In the genomic region with DNA sequence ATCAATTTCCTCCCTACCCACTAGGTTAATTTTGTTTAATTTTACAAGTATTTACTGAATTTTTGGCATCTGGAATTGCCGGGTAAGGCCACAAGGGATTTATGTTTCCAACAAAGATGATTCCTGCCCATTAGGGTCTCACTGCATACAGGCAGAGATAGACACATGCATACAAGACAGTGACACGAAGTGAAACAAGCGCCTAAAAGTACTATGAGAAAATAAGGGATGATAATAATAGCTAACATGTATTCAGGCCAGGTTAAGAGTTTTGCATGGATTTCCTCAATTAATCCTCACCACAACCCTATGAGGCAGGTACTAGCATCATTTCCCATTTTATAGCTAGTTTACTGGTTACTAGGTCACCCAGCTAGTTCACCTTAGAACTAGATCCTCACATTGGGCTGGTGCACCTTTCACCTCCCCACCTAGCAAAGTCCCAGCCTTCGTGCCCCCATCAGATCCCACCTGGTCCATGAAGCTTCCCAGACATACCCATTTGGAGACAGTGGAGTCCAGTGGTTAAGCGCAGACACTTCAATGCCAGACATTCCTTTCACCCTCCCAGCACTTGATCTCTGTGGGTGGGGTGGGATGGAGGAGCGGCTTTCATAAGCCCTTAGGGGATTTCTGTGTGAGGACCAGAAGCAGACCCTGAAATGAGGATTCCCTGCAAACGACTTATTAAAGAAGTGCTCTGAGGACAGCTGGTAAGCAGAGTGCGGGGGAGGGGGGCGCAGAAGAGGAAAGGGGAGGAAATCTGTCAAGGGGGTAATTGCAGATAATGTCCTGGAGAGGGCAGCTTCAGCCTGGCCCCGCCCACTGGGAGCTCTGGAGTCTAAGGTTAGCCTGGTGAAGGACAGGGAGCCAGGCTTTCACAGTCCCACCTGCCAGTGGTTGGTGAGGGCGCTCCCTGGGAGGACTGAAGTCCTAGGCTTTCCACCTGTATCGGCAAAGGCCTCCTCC, we compare ENCODE assay signal across 8 cellular contexts. TPM values are rescaled to one million over a fixed set of nuclear protein-coding genes. Genes with fewer than 3 reads are reported as not detected.
DNase-seq lines count a peak whose midpoint lies in the region; ATAC-seq, FAIRE-seq and TF ChIP-seq lines count a peak whose summit lies in the region.

No MANE protein-coding gene starts in this region.

- H3K27ac Mint-ChIP-seq in CD4-positive, alpha-beta T cell, result no peak overlapping the region
- peak overlapping the region in 1 of 9 donors; percentile 22 for H3K27ac Mint-ChIP-seq in naive thymus-derived CD4-positive, alpha-beta T cell

- H3K4me2 ChIP-seq in HCT116 (ENCODE audit: low read length), result peak overlapping the region; percentile 44

- ATAC-seq in CD4-positive, alpha-beta T cell (ENCODE audit: poor library complexity), result peak; percentile 78
- ATAC-seq in HCT116 (peak; percentile 93), HG02852 (IDR thresholded peaks at IDR 0.05; ENCODE audit: unreplicated experiment) (no peak)
- ATAC-seq in naive thymus-derived CD4-positive, alpha-beta T cell, result peak; percentile 59

- no peak overlapping the region for H3K9ac ChIP-seq in HCT116 (ENCODE audit: low read length)

- no peaks in the 10 kb centered on the region for H4K20me1 ChIP-seq in HCT116 (ENCODE audit: insufficient read depth)

- TF ChIP-seq POLR2A in HCT116 (IDR thresholded peaks at IDR 0.05; ENCODE audit: borderline replicate concordance, extremely low read depth, insufficient read depth, insufficient read length) (no peak), testis (IDR thresholded peaks at IDR 0.05) (no peak)

- H3K36me3 ChIP-seq in HCT116 (ENCODE audit: control insufficient read depth in 1 of 2, insufficient read depth in 2 of 2, low read length in 2 of 2) (no peaks in the 10 kb centered on the region), brain microvascular endothelial cell (replicated peaks) (no peaks in the 10 kb centered on the region), testis (ENCODE audit: low read depth, missing control alignments) (no peaks in the 10 kb centered on the region)
- no peaks in the 10 kb centered on the region for H3K36me3 ChIP-seq in naive thymus-derived CD4-positive, alpha-beta T cell (ENCODE audit: control insufficient read depth in 2 of 3, insufficient read depth in 3 of 3, low read length in 3 of 3)

- RAD21 ChIA-PET in HCT116 (lab: Charles Lee; ENCODE audit: low non-redundant PET in 1 of 2, low total read pairs in 2 of 2, uncharacterized antibody in 2 of 2, unreplicated experiment in 2 of 2), result interaction anchor here (0.6 to 1.6 kb wide), 3 partner anchors 99 to 230 kb away, joined by 3 to 5 read pairs (median 3); no protein-coding TSS in a partner anchor

- DNase-seq in CD4-positive, alpha-beta T cell, result peak in 6 of 10 experiments; percentile 12 to 30 (median 22)
- DNase-seq in HCT116 (ENCODE audit: low read depth, low spot score), result peak; percentile 32
- DNase-seq in SK-MEL-5 (ENCODE audit: low read depth, low spot score), result peak; percentile 80
- DNase-seq in brain microvascular endothelial cell, result no peak
- peak in 7 of 9 donors; percentile 9 to 36 (median 25) for DNase-seq in naive thymus-derived CD4-positive, alpha-beta T cell
- DNase-seq in testis, result no peak
- no peak for DNase-seq in RCC 7860 (ENCODE audit: low spot score)

- H3K4me1 ChIP-seq in HCT116 (ENCODE audit: control insufficient read depth in 1 of 2, insufficient read depth in 2 of 2, low read length in 2 of 2) (peaks cover 5 to 18% of the 10 kb centered on the region in 2 experiments; a peak in 3 of 4 replicates), testis (no peaks in the 10 kb centered on the region)
- H3K4me1 ChIP-seq in naive thymus-derived CD4-positive, alpha-beta T cell (ENCODE audit: control insufficient read depth in 2 of 2, insufficient read depth in 2 of 2, low read length in 2 of 2), result peaks cover under 1 to 1% of the 10 kb centered on the region in 2 donors

- TF ChIP-seq RAD21 in HCT116 (IDR thresholded peaks at IDR 0.05; ENCODE audit: low read depth), result peak; percentile 59

- H3K27me3 Mint-ChIP-seq in CD4-positive, alpha-beta T cell, result no peaks in the 10 kb centered on the region
- H3K27me3 Mint-ChIP-seq in naive thymus-derived CD4-positive, alpha-beta T cell, result no peaks in the 10 kb centered on the region

- CTCF ChIA-PET in CD4-positive, alpha-beta T cell (lab: Charles Lee), result no interaction called here
- CTCF ChIA-PET in HCT116 (lab: Charles Lee), result interaction anchor here (0.9 to 1.5 kb wide), 5 partner anchors 9 to 231 kb away, joined by 3 to 6 read pairs (median 4); no protein-coding TSS in a partner anchor
- CTCF ChIA-PET in naive thymus-derived CD4-positive, alpha-beta T cell (lab: Charles Lee), result interaction anchor here (0.6 to 1.1 kb wide), 4 partner anchors 11 to 214 kb away, joined by 3 read pairs; no protein-coding TSS in a partner anchor

- POLR2A ChIA-PET in CD4-positive, alpha-beta T cell (lab: Charles Lee), result no interaction called here
- POLR2A ChIA-PET in HCT116 (lab: Charles Lee), result interaction anchor here (1.0 to 1.5 kb wide), 4 partner anchors 9 to 92 kb away, joined by 3 to 5 read pairs (median 4); partner anchors contain the start of gene STAMBP
- POLR2A ChIA-PET in naive thymus-derived CD4-positive, alpha-beta T cell (lab: Charles Lee), result interaction anchor here (0.8 to 1.7 kb wide), 2 partner anchors 9 to 56 kb away, joined by 3 to 5 read pairs; no protein-coding TSS in a partner anchor

- no peak for FAIRE-seq in RCC 7860 (lab: Jason Lieb, UNC)

- H2AFZ ChIP-seq in HCT116 (ENCODE audit: low read depth, low read length, poor library complexity, severe bottlenecking), result peak overlapping the region; percentile 75

- no peaks in the 10 kb centered on the region for H3K36me3 Mint-ChIP-seq in CD4-positive, alpha-beta T cell (ENCODE audit: low read depth)
- no peaks in the 10 kb centered on the region for H3K36me3 Mint-ChIP-seq in naive thymus-derived CD4-positive, alpha-beta T cell

- WGBS in testis, 2 donors, result 49 to 64% methylated on average over 11 to 12 of the region's 12 CpGs

- BruUV-seq in HCT116 (replicated peaks; lab: Mats Ljungman, UMichigan), result no TSS peak

- intact Hi-C loops in CD4-positive, alpha-beta T cell (cut with DNase I, micrococcal nuclease), result loop anchor here in 1 of 2 experiments (10.0 kb wide), 1 partner anchor 96 kb away; the partner anchor contains the start of gene STAMBP
- intact Hi-C loops in HCT116 (cut with micrococcal nuclease), result no loop called here
- intact Hi-C loops in naive thymus-derived CD4-positive, alpha-beta T cell (cut with micrococcal nuclease), result loop anchor here in 1 of 2 donors (10.0 kb wide), 1 partner anchor 924 kb away; no protein-coding TSS in a partner anchor
- intact Hi-C loops in testis (cut with DNase I; ENCODE audit: low total_unique reads), result no loop called here

- H3K4me3 ChIP-seq in HCT116 (replicated peaks in 1 of 2; ENCODE audit: low read depth in 1 of 2, low read length in 2 of 2) (no peak overlapping the region), brain microvascular endothelial cell (ENCODE audit: low read depth, low read length) (no peak overlapping the region), testis (no peak overlapping the region)
- no peak overlapping the region for H3K4me3 ChIP-seq in naive thymus-derived CD4-positive, alpha-beta T cell (ENCODE audit: low read length)

- in situ Hi-C loops in SK-MEL-5 (cut with HindIII; ENCODE audit: low pct_unique_long_range_greater_than_20kb, low sequenced_read_pairs) (no loop called here), brain microvascular endothelial cell (cut with HindIII; ENCODE audit: low pct_ligation_motif_present, low sequenced_read_pairs) (no loop called here)

- H3K27ac ChIP-seq in CD4-positive, alpha-beta T cell (ENCODE audit: low read depth, low read length), result no peak overlapping the region
- no peak overlapping the region for H3K27ac ChIP-seq in HCT116 (ENCODE audit: low read depth, low read length)
- no peak overlapping the region for H3K27ac ChIP-seq in brain microvascular endothelial cell
- H3K27ac ChIP-seq in naive thymus-derived CD4-positive, alpha-beta T cell (ENCODE audit: low read depth, low read length), result no peak overlapping the region
- no peak overlapping the region for H3K27ac ChIP-seq in testis

- no peaks in the 10 kb centered on the region for H3K27me3 ChIP-seq in CD4-positive, alpha-beta T cell (ENCODE audit: control insufficient read depth, insufficient read depth, low read length)
- H3K27me3 ChIP-seq in HCT116 (ENCODE audit: insufficient read depth, low read length) (no peaks in the 10 kb centered on the region), brain microvascular endothelial cell (replicated peaks) (no peaks in the 10 kb centered on the region), testis (no peaks in the 10 kb centered on the region)
- H3K27me3 ChIP-seq in naive thymus-derived CD4-positive, alpha-beta T cell (ENCODE audit: control insufficient read depth in 2 of 2, insufficient read depth in 2 of 2, low read length in 2 of 2), result no peaks in the 10 kb centered on the region

- H3K9me3 ChIP-seq in CD4-positive, alpha-beta T cell (ENCODE audit: control insufficient read depth, low read length), result no peaks in the 10 kb centered on the region
- H3K9me3 ChIP-seq in HCT116 (ENCODE audit: control insufficient read depth in 1 of 2, insufficient read depth in 1 of 2, low read depth in 1 of 2, low read length in 2 of 2) (no peaks in the 10 kb centered on the region), testis (no peaks in the 10 kb centered on the region)
- no peaks in the 10 kb centered on the region for H3K9me3 ChIP-seq in naive thymus-derived CD4-positive, alpha-beta T cell (ENCODE audit: control insufficient read depth in 2 of 3, low read length in 3 of 3)

- no peaks in the 10 kb centered on the region for H3K9me3 Mint-ChIP-seq in CD4-positive, alpha-beta T cell
- no peaks in the 10 kb centered on the region for H3K9me3 Mint-ChIP-seq in naive thymus-derived CD4-positive, alpha-beta T cell

- no peaks in the 10 kb centered on the region for H3K79me2 ChIP-seq in HCT116 (ENCODE audit: insufficient read depth, low read length)

- H3K9me2 ChIP-seq in HCT116 (ENCODE audit: insufficient read depth), result no peaks in the 10 kb centered on the region

- no peak overlapping the region for H3K4me3 Mint-ChIP-seq in CD4-positive, alpha-beta T cell
- no peak overlapping the region for H3K4me3 Mint-ChIP-seq in naive thymus-derived CD4-positive, alpha-beta T cell

- no peak for TF ChIP-seq CTCF in CD4-positive, alpha-beta T cell (IDR thresholded peaks at IDR 0.05)
- peak; percentile 27 to 58 (median 51); a peak in 4 of 6 replicates for TF ChIP-seq CTCF in HCT116 (IDR thresholded peaks at IDR 0.05 in 2 of 3, conservative IDR thresholded peaks at IDR 0.05 in 1 of 3; ENCODE audit: borderline replicate concordance in 1 of 3, insufficient read depth in 1 of 3, low read depth in 2 of 3, low read length in 2 of 3)
- TF ChIP-seq CTCF in brain microvascular endothelial cell (IDR thresholded peaks at IDR 0.05; ENCODE audit: low read depth, low read length, missing control alignments), result peak; percentile 39
- no peak for TF ChIP-seq CTCF in testis (IDR thresholded peaks at IDR 0.05)

- peaks cover under 1% of the 10 kb centered on the region for H3K4me1 Mint-ChIP-seq in CD4-positive, alpha-beta T cell (ENCODE audit: low read depth)
- peaks cover 0 to 17% (median under 1%) of the 10 kb centered on the region in 7 donors for H3K4me1 Mint-ChIP-seq in naive thymus-derived CD4-positive, alpha-beta T cell

RNA-seq across cellular contexts. Expression of gene DGUOK, which starts 5.8 kb away (rescaled TPM):
- 10 to 100 TPM; 30.5 to 32.0 TPM for total RNA-seq in CD4-positive, alpha-beta T cell
- total RNA-seq in HCT116 (2021; ENCODE audit: unreplicated experiment) (100 TPM), testis (10 to 100 TPM; 91.0 to 93.9 TPM)
- 64.2 and 88.2 TPM in 2 replicates for polyA plus RNA-seq in HCT116 (2012)
- 74.9 and 82.4 TPM in 2 replicates for total RNA-seq in SK-MEL-5 (2014; rRNA removed; shearing (Covaris generic))
- polyA plus RNA-seq in SK-MEL-5 (2015; cell fraction: cytosol; rRNA removed), result 87.7 and 92.2 TPM in 2 replicates
- 55.8 and 57.2 TPM in 2 replicates for polyA plus RNA-seq in SK-MEL-5 (2015; cell fraction: nucleus; rRNA removed)
- 10 to 100 TPM; 43.1 to 73.9 (median 65.8) TPM for total RNA-seq in naive thymus-derived CD4-positive, alpha-beta T cell
- polyA plus RNA-seq in naive thymus-derived CD4-positive, alpha-beta T cell, result 100 to 1,000 TPM; 207 to 220 TPM
- 87.7 TPM for polyA plus RNA-seq in testis (ENCODE audit: insufficient read depth, low read depth, low replicate concordance)

RNA-seq across cellular contexts. Expression of gene ACTG2, which starts 28.1 kb away (rescaled TPM):
- not detected for total RNA-seq in CD4-positive, alpha-beta T cell
- total RNA-seq in HCT116 (2021; ENCODE audit: unreplicated experiment) (0.89 TPM), testis (1 to 10 TPM; 1.3 to 2.7 TPM)
- polyA plus RNA-seq in HCT116 (2012), result 0.05 TPM in 1 of 2 replicates, not detected in the other
- total RNA-seq in SK-MEL-5 (2014; rRNA removed; shearing (Covaris generic)), result 0.24 and 0.42 TPM in 2 replicates
- polyA plus RNA-seq in SK-MEL-5 (2015; cell fraction: cytosol; rRNA removed), result 0.92 and 3.4 TPM in 2 replicates
- polyA plus RNA-seq in SK-MEL-5 (2015; cell fraction: nucleus; rRNA removed), result 5.5 TPM in 1 of 2 replicates, not detected in the other
- total RNA-seq in naive thymus-derived CD4-positive, alpha-beta T cell, result not detected
- not detected for polyA plus RNA-seq in naive thymus-derived CD4-positive, alpha-beta T cell
- polyA plus RNA-seq in testis (ENCODE audit: insufficient read depth, low read depth, low replicate concordance), result 93.4 TPM

Comparison
In these comparisons a context has a peak if more than half of its experiments do, and no peak if none do; other contexts are left out.
1. DNase-seq: peak in CD4-positive, alpha-beta T cell (6 of 10), HCT116 (single experiment), SK-MEL-5 (single experiment) and naive thymus-derived CD4-positive, alpha-beta T cell (7 of 9); none in brain microvascular endothelial cell (single experiment), testis (single experiment) and RCC 7860 (single experiment).
2. CTCF ChIP-seq: peak in HCT116 (3 of 3) and brain microvascular endothelial cell (single experiment); none in CD4-positive, alpha-beta T cell (single experiment) and testis (0 of 3).